10 cellular contexts compared by ENCODE assay signal in the genomic region with DNA sequence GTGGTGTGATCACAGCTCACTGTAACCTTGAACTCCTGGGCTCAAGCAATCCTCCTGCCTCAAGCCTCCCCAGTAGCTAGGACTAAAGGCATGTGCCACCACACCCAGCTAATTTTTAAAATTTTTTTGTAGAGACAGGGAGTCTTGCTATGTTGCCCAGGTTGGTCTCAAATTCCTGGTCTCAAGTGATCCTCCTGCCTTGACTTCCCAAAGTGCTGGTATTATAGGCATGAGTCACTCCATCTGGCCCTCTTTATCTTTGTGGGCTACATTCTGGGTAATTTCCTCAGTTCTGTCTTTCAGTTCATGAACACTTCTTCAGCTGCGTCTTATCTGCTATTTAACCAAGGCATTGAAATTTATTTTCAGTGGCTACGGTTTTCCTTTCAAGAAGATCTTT.
"Had no signal": no experiment of that assay in that cellular context is flagged by ENCODE, and none has a peak within 500 bp of the region (broad histone marks: within the 10 kb centered on the region; RNA-seq: fewer than 3 reads in every experiment).

No MANE protein-coding gene starts in this region.

- H3K4me2 ChIP-seq: GM23338, KMS-11 had no signal

- H2AFZ ChIP-seq: GM23338 had no signal

- H3K9ac ChIP-seq: KMS-11 had no signal

- H3K4me3 ChIP-seq: GM23338 had no signal

- H3K27ac ChIP-seq: KMS-11 had no signal

- DNase-seq: H9, HCEC 1CT, HFFc6, IMR-90, KBM-7 had no signal

- ATAC-seq: GM23338 had no signal

- FAIRE-seq: H1, H54, HTR-8/SVneo had no signal
